Comparison of ENCODE assay signal across 1 cellular context in genomic region chr1:46555826-46556619, GRCh38.
TF ChIP-seq lines count a peak whose summit lies in the region.

No MANE protein-coding gene starts in this region.

TF ChIP-seq in IMR-90, 13 proteins besides CTCF, POLR2A, EP300 and RAD21:
- TF ChIP-seq RCOR1 (IDR thresholded peaks at IDR 0.05; ENCODE audit: insufficient replicate concordance, low read length) = no peak
- TF ChIP-seq BHLHE40 (IDR thresholded peaks at IDR 0.05; ENCODE audit: low read depth, low read length) = no peak
- no peak for TF ChIP-seq SMC3 (IDR thresholded peaks at IDR 0.05; ENCODE audit: low read depth, low read length)
- no peak for TF ChIP-seq MXI1 (IDR thresholded peaks at IDR 0.05; ENCODE audit: borderline replicate concordance, low read depth, low read length)
- TF ChIP-seq USF2 (IDR thresholded peaks at IDR 0.05; ENCODE audit: low read depth, low read length) = no peak
- TF ChIP-seq FOS (IDR thresholded peaks at IDR 0.05; ENCODE audit: low read depth, low read length) = no peak
- TF ChIP-seq, protein P1, sequence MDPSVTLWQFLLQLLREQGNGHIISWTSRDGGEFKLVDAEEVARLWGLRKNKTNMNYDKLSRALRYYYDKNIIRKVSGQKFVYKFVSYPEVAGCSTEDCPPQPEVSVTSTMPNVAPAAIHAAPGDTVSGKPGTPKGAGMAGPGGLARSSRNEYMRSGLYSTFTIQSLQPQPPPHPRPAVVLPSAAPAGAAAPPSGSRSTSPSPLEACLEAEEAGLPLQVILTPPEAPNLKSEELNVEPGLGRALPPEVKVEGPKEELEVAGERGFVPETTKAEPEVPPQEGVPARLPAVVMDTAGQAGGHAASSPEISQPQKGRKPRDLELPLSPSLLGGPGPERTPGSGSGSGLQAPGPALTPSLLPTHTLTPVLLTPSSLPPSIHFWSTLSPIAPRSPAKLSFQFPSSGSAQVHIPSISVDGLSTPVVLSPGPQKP (IDR thresholded peaks at IDR 0.05; ENCODE audit: borderline replicate concordance, low read depth, low read length) = no peak
- TF ChIP-seq MAZ (IDR thresholded peaks at IDR 0.05; ENCODE audit: borderline replicate concordance, low read depth, low read length) = no peak
- TF ChIP-seq MAFK (IDR thresholded peaks at IDR 0.05; ENCODE audit: low read depth, low read length) = no peak
- no peak for TF ChIP-seq CHD1 (IDR thresholded peaks at IDR 0.05; ENCODE audit: low read depth, low read length)
